Comparison of ENCODE assay signal across 2 cellular contexts in genomic region chr22:19615001-19615461, GRCh38.
TF ChIP-seq lines count a peak whose summit lies in the region.

No MANE protein-coding gene starts in this region.

TF ChIP-seq in GM23338, 12 proteins besides CTCF, POLR2A, EP300 and RAD21:
- TF ChIP-seq STAT1 (IDR thresholded peaks at IDR 0.05; ENCODE audit: unreplicated experiment) (no peak), EZH2phosphoT487 (IDR thresholded peaks at IDR 0.05; ENCODE audit: unreplicated experiment) (no peak), ETS1 (IDR thresholded peaks at IDR 0.05) (no peak), NANOG (IDR thresholded peaks at IDR 0.05; ENCODE audit: borderline replicate concordance) (no peak), CREB1 (CRISPR knock-in tag; IDR thresholded peaks at IDR 0.05; ENCODE audit: low read depth) (no peak), ZNF114 (CRISPR knock-in tag; IDR thresholded peaks at IDR 0.05) (no peak), ZNF462 (CRISPR knock-in tag; IDR thresholded peaks at IDR 0.05) (no peak), JUNB (IDR thresholded peaks at IDR 0.05; ENCODE audit: unreplicated experiment) (no peak), EZH2 (IDR thresholded peaks at IDR 0.05; ENCODE audit: low read depth, unreplicated experiment) (no peak), REST (IDR thresholded peaks at IDR 0.05; ENCODE audit: unreplicated experiment) (no peak), ZNF331 (CRISPR knock-in tag; IDR thresholded peaks at IDR 0.05; ENCODE audit: low read depth) (no peak), POLR2AphosphoS5 (IDR thresholded peaks at IDR 0.05; ENCODE audit: low read depth) (no peak)

TF ChIP-seq in WTC11, 78 proteins besides CTCF, POLR2A, EP300 and RAD21:
- TF ChIP-seq HMGA2 (CRISPR knock-in tag; IDR thresholded peaks at IDR 0.05): no peak
- TF ChIP-seq ZBTB21 (CRISPR knock-in tag; IDR thresholded peaks at IDR 0.05; ENCODE audit: borderline replicate concordance): no peak
- no peak for TF ChIP-seq PREB (CRISPR knock-in tag; IDR thresholded peaks at IDR 0.05; ENCODE audit: borderline replicate concordance)
- TF ChIP-seq E2F4 (CRISPR knock-in tag; IDR thresholded peaks at IDR 0.05; ENCODE audit: borderline replicate concordance, low read depth): no peak
- no peak for TF ChIP-seq AFF4 (CRISPR knock-in tag; IDR thresholded peaks at IDR 0.05; ENCODE audit: borderline replicate concordance)
- no peak for TF ChIP-seq ATF3 (CRISPR knock-in tag; conservative IDR thresholded peaks at IDR 0.05)
- TF ChIP-seq ZNF263 (CRISPR knock-in tag; IDR thresholded peaks at IDR 0.05; ENCODE audit: low read depth): no peak
- no peak for TF ChIP-seq FOXK1 (CRISPR knock-in tag; IDR thresholded peaks at IDR 0.05)
- TF ChIP-seq IRF1 (CRISPR knock-in tag; IDR thresholded peaks at IDR 0.05): no peak
- TF ChIP-seq FOXJ3 (CRISPR knock-in tag; IDR thresholded peaks at IDR 0.05; ENCODE audit: borderline replicate concordance): no peak
- no peak for TF ChIP-seq ZNF219 (CRISPR knock-in tag; IDR thresholded peaks at IDR 0.05; ENCODE audit: borderline replicate concordance)
- no peak for TF ChIP-seq ZNF532 (CRISPR knock-in tag; IDR thresholded peaks at IDR 0.05; ENCODE audit: borderline replicate concordance)
- TF ChIP-seq SP1 (CRISPR knock-in tag; conservative IDR thresholded peaks at IDR 0.05): no peak
- TF ChIP-seq ZNF281 (CRISPR knock-in tag; IDR thresholded peaks at IDR 0.05): no peak
- no peak for TF ChIP-seq NFE2L1 (CRISPR knock-in tag; IDR thresholded peaks at IDR 0.05)
- no peak for TF ChIP-seq ZNF396 (CRISPR knock-in tag; IDR thresholded peaks at IDR 0.05; ENCODE audit: borderline replicate concordance)
- no peak for TF ChIP-seq RELA (CRISPR knock-in tag; IDR thresholded peaks at IDR 0.05; ENCODE audit: borderline replicate concordance)
- no peak for TF ChIP-seq CREB1 (CRISPR knock-in tag; IDR thresholded peaks at IDR 0.05)
- TF ChIP-seq STAT6 (CRISPR knock-in tag; conservative IDR thresholded peaks at IDR 0.05; ENCODE audit: low read depth): no peak
- TF ChIP-seq ZNF512 (CRISPR knock-in tag; IDR thresholded peaks at IDR 0.05; ENCODE audit: borderline replicate concordance): no peak
